32 cellular contexts compared by ENCODE assay signal in genomic region chr17:54194268-54194667, GRCh38.
"Had no signal": no experiment of that assay in that cellular context is flagged by ENCODE, and none has a peak within 500 bp of the region (broad histone marks: within the 10 kb centered on the region; RNA-seq: fewer than 3 reads in every experiment).

No MANE protein-coding gene starts in this region.

- ATAC-seq: activated CD4-positive, alpha-beta T cell treated with anti-CD3 and anti-CD28 coated beads for 36 hours; activated CD8-positive, alpha-beta memory T cell treated with anti-CD3 and anti-CD28 coated beads, Interleukin-2, amount 10 ng/mL, durations not matched to agents 7 days and 5 days; activated CD8-positive, alpha-beta T cell treated with anti-CD3 and anti-CD28 coated beads, Interleukin-2, amount 10 ng/mL, durations not matched to agents 7 days and 5 days; activated naive CD8-positive, alpha-beta T cell treated with anti-CD3 and anti-CD28 coated beads, Interleukin-2, amount 50 U/mL, for 24 hours; esophagus mucosa; heart left ventricle had no signal

- H3K27ac Mint-ChIP-seq: activated CD4-positive, alpha-beta memory T cell treated with anti-CD3 and anti-CD28 coated beads for 36 hours; activated CD4-positive, alpha-beta T cell treated with anti-CD3 and anti-CD28 coated beads for 36 hours; activated CD4-positive, alpha-beta T cell treated with anti-CD3 and anti-CD28 coated beads, Interleukin-2, amount 10 ng/mL, durations not matched to agents 24 days and 14 days; activated CD8-positive, alpha-beta memory T cell treated with anti-CD3 and anti-CD28 coated beads, Interleukin-2, amount 10 ng/mL, durations not matched to agents 7 days and 5 days; activated CD8-positive, alpha-beta T cell treated with anti-CD3 and anti-CD28 coated beads, Interleukin-2, amount 10 ng/mL, durations not matched to agents 7 days and 5 days; activated naive CD4-positive, alpha-beta T cell treated with anti-CD3 and anti-CD28 coated beads for 36 hours; activated naive CD4-positive, alpha-beta T cell treated with anti-CD3 and anti-CD28 coated beads, Interleukin-2, amount 50 U/mL, for 24 hours; activated naive CD8-positive, alpha-beta T cell treated with anti-CD3 and anti-CD28 coated beads for 36 hours; activated naive CD8-positive, alpha-beta T cell treated with anti-CD3 and anti-CD28 coated beads, Interleukin-2, amount 50 U/mL, for 24 hours; activated T-helper 1 cell treated with anti-CD3 and anti-CD28 coated beads, Interleukin-12 subunit alpha, Interleukin-12 subunit beta, Interleukin-2, Interleukin-4 antibody, amounts not matched to agents 30 ng/mL and 10 ng/mL and 1 ng/mL, durations not matched to agents 14 hours and 24 hours and 36 hours; activated T-helper 2 cell treated with anti-CD3 and anti-CD28 coated beads, Interferon-gamma antibody, Interleukin-2, Interleukin-4, amounts not matched to agents 10 μg/mL and 5 μg/mL and 100 μg/mL, durations not matched to agents 14 hours and 24 hours and 36 hours; endodermal cell had no signal

- H3K9me3 Mint-ChIP-seq: activated CD4-positive, alpha-beta memory T cell treated with anti-CD3 and anti-CD28 coated beads for 36 hours had no signal

- H3K27me3 Mint-ChIP-seq: activated CD4-positive, alpha-beta memory T cell treated with anti-CD3 and anti-CD28 coated beads for 36 hours; activated CD4-positive, alpha-beta T cell treated with anti-CD3 and anti-CD28 coated beads for 36 hours; activated CD4-positive, alpha-beta T cell treated with anti-CD3 and anti-CD28 coated beads, Interleukin-2, amount 10 ng/mL, durations not matched to agents 24 days and 14 days; activated CD8-positive, alpha-beta memory T cell treated with anti-CD3 and anti-CD28 coated beads, Interleukin-2, amount 10 ng/mL, durations not matched to agents 7 days and 5 days; activated naive CD4-positive, alpha-beta T cell treated with anti-CD3 and anti-CD28 coated beads, Interleukin-2, amount 50 U/mL, for 24 hours; activated naive CD8-positive, alpha-beta T cell treated with anti-CD3 and anti-CD28 coated beads for 36 hours; activated naive CD8-positive, alpha-beta T cell treated with anti-CD3 and anti-CD28 coated beads, Interleukin-2, amount 50 U/mL, for 24 hours had no signal

- H3K36me3 Mint-ChIP-seq: activated CD4-positive, alpha-beta memory T cell treated with anti-CD3 and anti-CD28 coated beads for 36 hours; activated CD8-positive, alpha-beta memory T cell treated with anti-CD3 and anti-CD28 coated beads, Interleukin-2, amount 10 ng/mL, durations not matched to agents 7 days and 5 days; activated naive CD4-positive, alpha-beta T cell treated with anti-CD3 and anti-CD28 coated beads, Interleukin-2, amount 50 U/mL, for 24 hours; activated naive CD8-positive, alpha-beta T cell treated with anti-CD3 and anti-CD28 coated beads for 36 hours; brain had no signal

- DNase-seq: activated CD4-positive, alpha-beta memory T cell treated with anti-CD3 and anti-CD28 coated beads for 36 hours; activated CD4-positive, alpha-beta T cell treated with anti-CD3 and anti-CD28 coated beads for 36 hours; activated CD4-positive, alpha-beta T cell treated with anti-CD3 and anti-CD28 coated beads, Interleukin-2, amount 10 ng/mL, durations not matched to agents 24 days and 14 days; activated CD4-positive, CD25-positive, alpha-beta regulatory T cell; activated CD4-positive, CD25-positive, alpha-beta regulatory T cell treated with anti-CD3 and anti-CD28 coated beads, Interleukin-2, amount 50 U/mL, for 72 hours; activated CD8-positive, alpha-beta memory T cell treated with anti-CD3 and anti-CD28 coated beads, Interleukin-2, amount 10 ng/mL, durations not matched to agents 7 days and 5 days; activated CD8-positive, alpha-beta memory T cell treated with anti-CD3 and anti-CD28 coated beads, Interleukin-2, amount 50 U/mL, for 4 hours; activated CD8-positive, alpha-beta T cell treated with anti-CD3 and anti-CD28 coated beads, Interleukin-2, amount 10 ng/mL, durations not matched to agents 7 days and 5 days; activated effector memory CD4-positive, alpha-beta T cell treated with anti-CD3 and anti-CD28 coated beads, Interleukin-2, amount 50 U/mL, for 16 hours; activated naive CD4-positive, alpha-beta T cell treated with anti-CD3 and anti-CD28 coated beads for 36 hours; activated naive CD8-positive, alpha-beta T cell treated with anti-CD3 and anti-CD28 coated beads for 36 hours; activated naive CD8-positive, alpha-beta T cell treated with anti-CD3 and anti-CD28 coated beads, Interleukin-2, amount 50 U/mL, for 24 hours; activated T-cell treated with anti-CD3 and anti-CD28 coated beads, Interleukin-2, amount 50 U/mL, for 1 hour; activated T-cell treated with anti-CD3 and anti-CD28 coated beads, Interleukin-2, amount 50 U/mL, for 48 hours; adrenal gland; amygdala; aorta; central memory CD4-positive, alpha-beta T cell; cerebellar nuclear complex; colonic mucosa; dorsolateral prefrontal cortex; effector memory CD4-positive, alpha-beta T cell; endodermal cell; foreskin fibroblast; glutamatergic neuron; heart left ventricle; T-helper 2 cell had no signal

- H3K4me3 Mint-ChIP-seq: activated CD4-positive, alpha-beta memory T cell treated with anti-CD3 and anti-CD28 coated beads for 36 hours; activated CD4-positive, alpha-beta T cell treated with anti-CD3 and anti-CD28 coated beads for 36 hours; activated CD4-positive, alpha-beta T cell treated with anti-CD3 and anti-CD28 coated beads, Interleukin-2, amount 10 ng/mL, durations not matched to agents 24 days and 14 days; activated CD8-positive, alpha-beta memory T cell treated with anti-CD3 and anti-CD28 coated beads, Interleukin-2, amount 10 ng/mL, durations not matched to agents 7 days and 5 days; activated CD8-positive, alpha-beta T cell treated with anti-CD3 and anti-CD28 coated beads, Interleukin-2, amount 10 ng/mL, durations not matched to agents 7 days and 5 days; activated naive CD4-positive, alpha-beta T cell treated with anti-CD3 and anti-CD28 coated beads for 36 hours; activated naive CD4-positive, alpha-beta T cell treated with anti-CD3 and anti-CD28 coated beads, Interleukin-2, amount 50 U/mL, for 24 hours; activated naive CD8-positive, alpha-beta T cell treated with anti-CD3 and anti-CD28 coated beads for 36 hours; activated naive CD8-positive, alpha-beta T cell treated with anti-CD3 and anti-CD28 coated beads, Interleukin-2, amount 50 U/mL, for 24 hours; activated T-helper 1 cell treated with anti-CD3 and anti-CD28 coated beads, Interleukin-12 subunit alpha, Interleukin-12 subunit beta, Interleukin-2, Interleukin-4 antibody, amounts not matched to agents 30 ng/mL and 10 ng/mL and 1 ng/mL, durations not matched to agents 14 hours and 24 hours and 36 hours; endodermal cell had no signal

- H3K4me1 Mint-ChIP-seq: activated CD4-positive, alpha-beta T cell treated with anti-CD3 and anti-CD28 coated beads for 36 hours; activated CD4-positive, alpha-beta T cell treated with anti-CD3 and anti-CD28 coated beads, Interleukin-2, amount 10 ng/mL, durations not matched to agents 24 days and 14 days; activated CD8-positive, alpha-beta memory T cell treated with anti-CD3 and anti-CD28 coated beads, Interleukin-2, amount 10 ng/mL, durations not matched to agents 7 days and 5 days; activated naive CD4-positive, alpha-beta T cell treated with anti-CD3 and anti-CD28 coated beads, Interleukin-2, amount 50 U/mL, for 24 hours; activated naive CD8-positive, alpha-beta T cell treated with anti-CD3 and anti-CD28 coated beads for 36 hours; activated naive CD8-positive, alpha-beta T cell treated with anti-CD3 and anti-CD28 coated beads, Interleukin-2, amount 50 U/mL, for 24 hours; brain; endodermal cell had no signal
